In genomic region chr4:145732416-145732815, GRCh38 we compare ENCODE assay signal across 8 cellular contexts. TPM values are rescaled to one million over a fixed set of nuclear protein-coding genes. Genes with fewer than 3 reads are reported as not detected.
DNase-seq lines count a peak whose midpoint lies in the region; ATAC-seq, FAIRE-seq and TF ChIP-seq lines count a peak whose summit lies in the region.

No MANE protein-coding gene starts in this region.

- H3K79me2 ChIP-seq in GM12878 (ENCODE audit: control insufficient read depth, insufficient read depth, low read length) = no peaks in the 10 kb centered on the region

- no peaks in the 10 kb centered on the region for H3K9me3 Mint-ChIP-seq in activated naive CD4-positive, alpha-beta T cell treated with anti-CD3 and anti-CD28 coated beads, Interleukin-2, amount 10 ng/mL, durations not matched to agents 7 days and 5 days
- H3K9me3 Mint-ChIP-seq in activated naive CD4-positive, alpha-beta T cell treated with anti-CD3 and anti-CD28 coated beads, Interleukin-2, amount 50 U/mL, for 72 hours = no peaks in the 10 kb centered on the region
- H3K9me3 Mint-ChIP-seq in memory B cell = no peaks in the 10 kb centered on the region

- no peaks in the 10 kb centered on the region; a peak in 1 of 4 replicates for H3K27me3 ChIP-seq in GM12878 (replicated peaks in 1 of 2; ENCODE audit: control insufficient read depth in 2 of 2, insufficient read depth in 2 of 2, low read length in 1 of 2)
- H3K27me3 ChIP-seq in upper lobe of right lung = no peaks in the 10 kb centered on the region

- no peak for ATAC-seq in activated naive CD4-positive, alpha-beta T cell treated with anti-CD3 and anti-CD28 coated beads, Interleukin-2, amount 50 U/mL, for 72 hours
- ATAC-seq in GM12878 = no peak
- ATAC-seq in memory B cell (ENCODE audit: low read depth) = no peak
- no peak for ATAC-seq in upper lobe of right lung

- H3K4me3 Mint-ChIP-seq in activated naive CD4-positive, alpha-beta T cell treated with anti-CD3 and anti-CD28 coated beads, Interleukin-2, amount 10 ng/mL, durations not matched to agents 7 days and 5 days = peak overlapping the region; percentile 70
- H3K4me3 Mint-ChIP-seq in memory B cell = peak overlapping the region; percentile 88

- 52% methylated on average over 10 of the region's 10 CpGs for WGBS in GM12878 (ENCODE audit: insufficient coverage, insufficient replicate concordance, low lambda C conversion rate, missing lambda C conversion rate)

- POLR2A ChIA-PET in GM12878 (lab: Charles Lee) = interaction anchor here (0.7 kb wide), 1 partner anchor 8 kb away, joined by 3 read pairs; no protein-coding TSS in a partner anchor

- RAD21 ChIA-PET in GM12878 (lab: Charles Lee; ENCODE audit: unreplicated experiment) = interaction anchor here (1.3 to 1.5 kb wide), 2 partner anchors 8 to 109 kb away, joined by 4 to 6 read pairs; no protein-coding TSS in a partner anchor

- no peaks in the 10 kb centered on the region for H4K20me1 ChIP-seq in GM12878 (ENCODE audit: control insufficient read depth, insufficient read depth)

- H3K27me3 Mint-ChIP-seq in activated naive CD4-positive, alpha-beta T cell treated with anti-CD3 and anti-CD28 coated beads, Interleukin-2, amount 10 ng/mL, durations not matched to agents 7 days and 5 days = peaks cover 47% of the 10 kb centered on the region
- peaks cover 5% of the 10 kb centered on the region for H3K27me3 Mint-ChIP-seq in memory B cell

- peaks cover 12% of the 10 kb centered on the region for H3K4me1 Mint-ChIP-seq in activated naive CD4-positive, alpha-beta T cell treated with anti-CD3 and anti-CD28 coated beads, Interleukin-2, amount 10 ng/mL, durations not matched to agents 7 days and 5 days
- H3K4me1 Mint-ChIP-seq in memory B cell = peaks cover 6% of the 10 kb centered on the region

- peak overlapping the region; percentile 65 for H2AFZ ChIP-seq in GM12878 (ENCODE audit: control insufficient read depth, low read depth, low read length)

- no peaks in the 10 kb centered on the region for H3K36me3 ChIP-seq in GM12878 (ENCODE audit: control insufficient read depth in 2 of 2, insufficient read depth in 2 of 2, low read length in 1 of 2)
- H3K36me3 ChIP-seq in upper lobe of right lung = no peaks in the 10 kb centered on the region

- H3K36me3 Mint-ChIP-seq in activated naive CD4-positive, alpha-beta T cell treated with anti-CD3 and anti-CD28 coated beads, Interleukin-2, amount 10 ng/mL, durations not matched to agents 7 days and 5 days = no peaks in the 10 kb centered on the region
- H3K36me3 Mint-ChIP-seq in activated naive CD4-positive, alpha-beta T cell treated with anti-CD3 and anti-CD28 coated beads, Interleukin-2, amount 50 U/mL, for 72 hours = no peaks in the 10 kb centered on the region
- no peaks in the 10 kb centered on the region for H3K36me3 Mint-ChIP-seq in memory B cell

- H3K9ac ChIP-seq in GM12878 (ENCODE audit: control insufficient read depth, insufficient read depth, low read length) = peak overlapping the region; percentile 55

- DNase-seq in activated naive CD4-positive, alpha-beta T cell treated with anti-CD3 and anti-CD28 coated beads, Interleukin-2, amount 10 ng/mL, durations not matched to agents 7 days and 5 days = no peak
- no peak for DNase-seq in activated naive CD4-positive, alpha-beta T cell treated with anti-CD3 and anti-CD28 coated beads, Interleukin-2, amount 50 U/mL, for 72 hours (ENCODE audit: low spot score in 2 of 2)
- DNase-seq in GM12878 (ENCODE audit: low read depth, low spot score) = no peak
- DNase-seq in memory B cell (ENCODE audit: low spot score in 2 of 2) = no peak
- DNase-seq in upper lobe of right lung = no peak
- no peak for DNase-seq in DMS 273 treated with DMSO at 0.1 percent for 48 hours (lab: John Stamatoyannopoulos, UW)
- no peak for DNase-seq in cortex of kidney (lab: John Stamatoyannopoulos, UW)
- no peak for DNase-seq in posterior cingulate gyrus

- CTCF ChIA-PET in activated naive CD4-positive, alpha-beta T cell treated with anti-CD3 and anti-CD28 coated beads, Interleukin-2, amount 10 ng/mL, durations not matched to agents 7 days and 5 days (lab: Charles Lee) = no interaction called here
- CTCF ChIA-PET in GM12878 (lab: Yijun Ruan, JAX) = no interaction called here

- no peak for TF ChIP-seq EP300 in GM12878 (IDR thresholded peaks at IDR 0.05; ENCODE audit: borderline replicate concordance in 1 of 2, control insufficient read depth in 1 of 2, low read depth in 2 of 2, low read length in 2 of 2)

- no peak overlapping the region for H3K27ac Mint-ChIP-seq in activated naive CD4-positive, alpha-beta T cell treated with anti-CD3 and anti-CD28 coated beads, Interleukin-2, amount 10 ng/mL, durations not matched to agents 7 days and 5 days
- H3K27ac Mint-ChIP-seq in activated naive CD4-positive, alpha-beta T cell treated with anti-CD3 and anti-CD28 coated beads, Interleukin-2, amount 50 U/mL, for 72 hours = peak overlapping the region in 1 of 2 donors; percentile 68
- no peak overlapping the region for H3K27ac Mint-ChIP-seq in memory B cell

- TF ChIP-seq CTCF in GM12878 (IDR thresholded peaks at IDR 0.05 in 2 of 3, conservative IDR thresholded peaks at IDR 0.05 in 1 of 3; ENCODE audit: control insufficient read depth in 2 of 3, extremely low read depth in 1 of 3, insufficient read depth in 1 of 3, low read depth in 3 of 3, low read length in 3 of 3) (no peak), upper lobe of right lung (IDR thresholded peaks at IDR 0.05) (no peak)

- no peak overlapping the region for H3K27ac ChIP-seq in GM12878 (ENCODE audit: control insufficient read depth, insufficient read depth)
- H3K27ac ChIP-seq in upper lobe of right lung = peak overlapping the region; percentile 92

- H3K9me3 ChIP-seq in GM12878 (replicated peaks; ENCODE audit: control insufficient read depth, insufficient read depth, low read length) (no peaks in the 10 kb centered on the region), upper lobe of right lung (no peaks in the 10 kb centered on the region)

- H3K4me3 ChIP-seq in GM12878 (peak overlapping the region; percentile 85), upper lobe of right lung (peak overlapping the region; percentile 60)

- peaks cover 16% of the 10 kb centered on the region for H3K4me1 ChIP-seq in GM12878 (ENCODE audit: control insufficient read depth, insufficient read depth, low read length)
- peaks cover 53% of the 10 kb centered on the region for H3K4me1 ChIP-seq in upper lobe of right lung

- in situ Hi-C loops in GM12878 (cut with MboI) = no loop called here

- no peak for TF ChIP-seq RAD21 in GM12878 (IDR thresholded peaks at IDR 0.05; ENCODE audit: insufficient read depth, low read depth, low read length)

- FAIRE-seq in GM12878 (lab: Jason Lieb, UNC) = no peak

- TF ChIP-seq POLR2A in GM12878 (IDR thresholded peaks at IDR 0.05; ENCODE audit: low read depth, low read length) = no peak

- BruUV-seq in GM12878 (replicated peaks; lab: Mats Ljungman, UMichigan) = no TSS peak

- H3K4me2 ChIP-seq in GM12878 (ENCODE audit: control insufficient read depth, insufficient read depth) = peak overlapping the region; percentile 52

- intact Hi-C loops in GM12878 (cut with micrococcal nuclease; ENCODE audit: unreplicated experiment) (loop anchor here (5.0 kb wide), 2 partner anchors 115 to 205 kb away; partner anchors contain the start of genes MMAA and ZNF827), upper lobe of right lung (cut with DNase I) (no loop called here), posterior cingulate gyrus (cut with DNase I) (loop anchor here (5.0 to 10.0 kb wide), 4 partner anchors 118 to 445 kb away; partner anchors contain the start of genes LSM6, MMAA and ZNF827)

- SMC1A ChIA-PET in GM12878 (lab: Charles Lee; ENCODE audit: uncharacterized antibody, unreplicated experiment) = no interaction called here

TF ChIP-seq in GM12878, 131 proteins besides CTCF, POLR2A, EP300 and RAD21:
- TF ChIP-seq FOS (IDR thresholded peaks at IDR 0.05; ENCODE audit: borderline replicate concordance, extremely low read depth, insufficient read length) (no peak), LARP7 (IDR thresholded peaks at IDR 0.05) (no peak), IKZF1 (conservative IDR thresholded peaks at IDR 0.05) (no peak), GATAD2B (conservative IDR thresholded peaks at IDR 0.05; ENCODE audit: low read depth) (no peak), ATF7 (IDR thresholded peaks at IDR 0.05; ENCODE audit: low read depth) (no peak), ZNF274 (IDR thresholded peaks at IDR 0.05; ENCODE audit: insufficient read depth, insufficient read length) (no peak)

RNA-seq across cellular contexts. Expression of gene C4orf51, which starts 52.5 kb away (rescaled TPM):
- total RNA-seq in activated naive CD4-positive, alpha-beta T cell treated with anti-CD3 and anti-CD28 coated beads, Interleukin-2, amount 50 U/mL, for 72 hours = not detected
- total RNA-seq in GM12878 (2013; cell fraction: nucleolus; rRNA removed) = not detected in 2 replicates
- total RNA-seq in GM12878 (2014; rRNA removed) (not detected in 2 replicates), GM12878 (2014; rRNA removed; fragmentation: Illumina TruSeq; extraction: Trizol) (not detected in 2 replicates), GM12878 (2021) (not detected in 2 replicates), upper lobe of right lung (not detected)
- not detected for polyA plus RNA-seq in GM12878 (2011; ENCODE audit: low read depth)
- polyA plus RNA-seq in GM12878 (2011; rRNA removed) (not detected in 2 replicates), GM12878 (2014; fragmentation: Illumina TruSeq; extraction: Trizol) (not detected in 2 replicates), GM12878 (2014; fragmentation: Nextera tagmentation; extraction: Ambion mirVana) (not detected), GM12878 (2014; rRNA removed) (not detected in 2 replicates), GM12878 (2016; fragmentation: Nextera tagmentation; extraction: Ambion mirVana) (not detected)
- polyA plus RNA-seq in GM12878 (2011; cell fraction: cytosol; rRNA removed) = not detected in 2 replicates
- not detected in 2 replicates for polyA plus RNA-seq in GM12878 (2011; cell fraction: nucleus; rRNA removed)
- polyA plus RNA-seq in GM12878 (2012) = not detected in 2 replicates
- polyA minus RNA-seq in GM12878 (2011; rRNA and poly(A)+ RNA removed) = not detected in 2 replicates
- not detected in 2 replicates for polyA minus RNA-seq in GM12878 (2011; cell fraction: cytosol; rRNA and poly(A)+ RNA removed)
- polyA minus RNA-seq in GM12878 (2011; cell fraction: nucleus; rRNA and poly(A)+ RNA removed) = not detected in 2 replicates
